8 cellular contexts compared by ENCODE assay signal in genomic region chr1:151164732-151165280, GRCh38. TPM values are rescaled to one million over a fixed set of nuclear protein-coding genes. Genes with fewer than 3 reads are reported as not detected.
DNase-seq lines count a peak whose midpoint lies in the region; ATAC-seq and TF ChIP-seq lines count a peak whose summit lies in the region.

No MANE protein-coding gene starts in this region.

- no peak for ATAC-seq in central memory CD8-positive, alpha-beta T cell (replicated peaks; ENCODE audit: extremely low read depth, poor library complexity, severe bottlenecking)
- ATAC-seq in memory B cell (ENCODE audit: low read depth): no peak

- H3K27ac Mint-ChIP-seq in activated naive CD4-positive, alpha-beta T cell treated with anti-CD3 and anti-CD28 coated beads for 36 hours: peak overlapping the region; percentile 90
- peak overlapping the region; percentile 96 for H3K27ac Mint-ChIP-seq in central memory CD8-positive, alpha-beta T cell (ENCODE audit: low read depth)
- no peak overlapping the region for H3K27ac Mint-ChIP-seq in memory B cell

- peak overlapping the region; percentile 92 for H3K4me3 Mint-ChIP-seq in activated naive CD4-positive, alpha-beta T cell treated with anti-CD3 and anti-CD28 coated beads for 36 hours
- H3K4me3 Mint-ChIP-seq in central memory CD8-positive, alpha-beta T cell: peak overlapping the region; percentile 89
- H3K4me3 Mint-ChIP-seq in memory B cell: peak overlapping the region; percentile 95

- CTCF ChIA-PET in activated naive CD4-positive, alpha-beta T cell treated with anti-CD3 and anti-CD28 coated beads for 36 hours (lab: Charles Lee): no interaction called here

- H3K9me3 ChIP-seq in uterus: no peaks in the 10 kb centered on the region

- H3K4me3 ChIP-seq in uterus: peak overlapping the region; percentile 68 to 91

- H3K4me1 Mint-ChIP-seq in activated naive CD4-positive, alpha-beta T cell treated with anti-CD3 and anti-CD28 coated beads for 36 hours (ENCODE audit: low read depth): peaks cover 57% of the 10 kb centered on the region
- H3K4me1 Mint-ChIP-seq in central memory CD8-positive, alpha-beta T cell: peaks cover 50% of the 10 kb centered on the region
- H3K4me1 Mint-ChIP-seq in memory B cell: peaks cover 23% of the 10 kb centered on the region

- no peaks in the 10 kb centered on the region for H3K27me3 ChIP-seq in uterus

- no peaks in the 10 kb centered on the region for H3K27me3 Mint-ChIP-seq in activated naive CD4-positive, alpha-beta T cell treated with anti-CD3 and anti-CD28 coated beads for 36 hours (ENCODE audit: low read depth)
- H3K27me3 Mint-ChIP-seq in central memory CD8-positive, alpha-beta T cell: no peaks in the 10 kb centered on the region
- H3K27me3 Mint-ChIP-seq in memory B cell: no peaks in the 10 kb centered on the region

- no peaks in the 10 kb centered on the region for H3K36me3 ChIP-seq in uterus

- no peaks in the 10 kb centered on the region for H3K9me3 Mint-ChIP-seq in activated naive CD4-positive, alpha-beta T cell treated with anti-CD3 and anti-CD28 coated beads for 36 hours
- no peaks in the 10 kb centered on the region for H3K9me3 Mint-ChIP-seq in central memory CD8-positive, alpha-beta T cell
- no peaks in the 10 kb centered on the region for H3K9me3 Mint-ChIP-seq in memory B cell

- TF ChIP-seq CTCF in uterus (IDR thresholded peaks at IDR 0.05): no peak

- intact Hi-C loops in activated naive CD4-positive, alpha-beta T cell treated with anti-CD3 and anti-CD28 coated beads for 36 hours (cut with micrococcal nuclease): loop anchor here (1.0 kb wide), 2 partner anchors 9 to 117 kb away; partner anchors contain the start of genes TNFAIP8L2 and ZNF687
- intact Hi-C loops in uterus (cut with DNase I; ENCODE audit: low total_unique reads): no loop called here

- peaks cover 9 to 14% of the 10 kb centered on the region in 2 donors for H3K4me1 ChIP-seq in uterus

- H3K27ac ChIP-seq in uterus: peak overlapping the region; percentile 91 to 95

- H3K36me3 Mint-ChIP-seq in activated naive CD4-positive, alpha-beta T cell treated with anti-CD3 and anti-CD28 coated beads for 36 hours (ENCODE audit: low read depth): peaks cover 32% of the 10 kb centered on the region
- H3K36me3 Mint-ChIP-seq in central memory CD8-positive, alpha-beta T cell (ENCODE audit: insufficient read depth): peaks cover 45% of the 10 kb centered on the region
- peaks cover 20% of the 10 kb centered on the region for H3K36me3 Mint-ChIP-seq in memory B cell

- TF ChIP-seq POLR2A in uterus (IDR thresholded peaks at IDR 0.05): peak in 1 of 2 donors; percentile 23

- no peak for DNase-seq in activated naive CD4-positive, alpha-beta T cell treated with anti-CD3 and anti-CD28 coated beads for 36 hours
- DNase-seq in activated naive CD4-positive, alpha-beta T cell treated with Interleukin-2 at 50 U/mL for 16 hours: no peak
- no peak for DNase-seq in central memory CD8-positive, alpha-beta T cell (ENCODE audit: low spot score in 2 of 2)
- no peak for DNase-seq in memory B cell (ENCODE audit: low spot score in 2 of 2)
- no peak for DNase-seq in uterus
- DNase-seq in NK-92 treated with Interleukin-12 subunit alpha and Interleukin-12 subunit beta, amount 100 ng/mL, for 24 hours (lab: John Stamatoyannopoulos, UW): no peak
- no peak for DNase-seq in activated CD4-positive, alpha-beta T cell treated with anti-CD3 and anti-CD28 coated beads for 48 hours
- no peak for DNase-seq in ureter (ENCODE audit: low spot score)

RNA-seq across cellular contexts. Expression of gene LYSMD1, which starts 0.9 kb away (rescaled TPM):
- 1 to 10 TPM; 4.5 to 4.8 TPM for total RNA-seq in activated naive CD4-positive, alpha-beta T cell treated with anti-CD3 and anti-CD28 coated beads for 36 hours
- 10 to 100 TPM in 2 of 4 donors, 1 to 10 TPM in 2; 6.4 to 32.9 (median 11.1) TPM for total RNA-seq in uterus
- 12.0 TPM for total RNA-seq in ureter

RNA-seq across cellular contexts. Expression of gene SCNM1, which starts 1.1 kb away (rescaled TPM):
- 10 to 100 TPM; 60.5 to 64.2 TPM for total RNA-seq in activated naive CD4-positive, alpha-beta T cell treated with anti-CD3 and anti-CD28 coated beads for 36 hours
- total RNA-seq in uterus: 100 to 1,000 TPM in 1 of 4 donors, 10 to 100 TPM in 2, 1 to 10 TPM in 1; 3.2 to 186 (median 21.3) TPM
- 24.2 TPM for total RNA-seq in ureter

RNA-seq across cellular contexts. Expression of gene TNFAIP8L2, which starts 8.4 kb away (rescaled TPM):
- total RNA-seq in activated naive CD4-positive, alpha-beta T cell treated with anti-CD3 and anti-CD28 coated beads for 36 hours: 10 to 100 TPM in 1 of 2 experiments, 1 to 10 TPM in 1; 9.6 to 10.5 TPM
- total RNA-seq in uterus: 10 to 100 TPM in 1 of 4 donors, 1 to 10 TPM in 3; 1.0 to 27.1 (median 3.1) TPM
- total RNA-seq in ureter: 0.34 TPM

RNA-seq across cellular contexts. Expression of gene TMOD4, which starts 11.0 kb away (rescaled TPM):
- total RNA-seq in activated naive CD4-positive, alpha-beta T cell treated with anti-CD3 and anti-CD28 coated beads for 36 hours: 1 to 10 TPM in 1 of 2 experiments, under 1 TPM in 1; 0.98 to 1.1 TPM
- total RNA-seq in uterus (under 1 TPM in 1 of 4 donors, not detected in 3; 0.26 TPM), ureter (2.0 TPM)

RNA-seq across cellular contexts. Expression of gene SEMA6C, which starts 18.4 kb away (rescaled TPM):
- total RNA-seq in activated naive CD4-positive, alpha-beta T cell treated with anti-CD3 and anti-CD28 coated beads for 36 hours: 1 to 10 TPM; 1.5 to 1.6 TPM
- total RNA-seq in uterus: 10 to 100 TPM in 2 of 4 donors, 1 to 10 TPM in 1, under 1 TPM in 1; 0.88 to 31.3 (median 10.4) TPM
- 6.2 TPM for total RNA-seq in ureter
